24 cellular contexts compared by ENCODE assay signal in the genomic region with DNA sequence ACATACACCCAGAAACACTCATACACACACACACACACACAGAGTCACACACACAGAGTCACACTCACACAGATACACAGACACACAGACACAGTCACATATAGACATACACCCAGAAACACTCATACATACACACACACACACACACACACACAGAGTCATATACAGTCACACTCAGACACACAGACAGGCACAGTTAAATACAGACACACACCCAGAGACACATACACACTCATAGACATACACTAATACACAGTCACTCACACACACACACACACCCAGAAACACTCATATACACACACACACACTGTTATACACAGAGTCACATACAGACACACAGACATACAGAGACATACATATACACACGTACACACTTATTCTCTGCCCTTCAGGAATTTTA.
DNase-seq lines count a peak whose midpoint lies in the region; ATAC-seq, FAIRE-seq and TF ChIP-seq lines count a peak whose summit lies in the region.
"Had no signal": no experiment of that assay in that cellular context is flagged by ENCODE, and none has a peak within 500 bp of the region (broad histone marks: within the 10 kb centered on the region; RNA-seq: fewer than 3 reads in every experiment).

No MANE protein-coding gene starts in this region.

- H2BK120ac ChIP-seq in neuronal stem cell (ENCODE audit: low read depth, low read length): no peak overlapping the region

- H3K27me3 Mint-ChIP-seq in stimulated activated naive CD8-positive, alpha-beta T cell treated with anti-CD3 and anti-CD28 coated beads, Interleukin-15, amount 100 ng/mL, for 72 hours: peaks cover 12% of the 10 kb centered on the region
- H3K27me3 Mint-ChIP-seq: B cell had no signal

- H3K79me1 ChIP-seq in neuronal stem cell (ENCODE audit: low read depth, low read length): no peaks in the 10 kb centered on the region

- H3K27ac ChIP-seq in HepG2 (ENCODE audit: extremely low read length, insufficient read depth, low read length) (no peak overlapping the region), right lobe of liver (no peak overlapping the region), GM12878 (ENCODE audit: control insufficient read depth, insufficient read depth) (no peak overlapping the region), neuronal stem cell (replicated peaks; ENCODE audit: low read length) (no peak overlapping the region), esophagus muscularis mucosa (replicated peaks in 1 of 4) (no peak overlapping the region)
- H3K27ac ChIP-seq: 22Rv1, BLaER1, GM23248 had no signal

- RAD21 ChIA-PET in GM12878 (lab: Charles Lee; ENCODE audit: unreplicated experiment): no interaction called here

- H3K79me2 ChIP-seq in HepG2 (ENCODE audit: insufficient read depth, low read length) (no peaks in the 10 kb centered on the region), GM12878 (ENCODE audit: control insufficient read depth, insufficient read depth, low read length) (no peaks in the 10 kb centered on the region)

- H2AK5ac ChIP-seq in neuronal stem cell (ENCODE audit: low read depth, low read length): no peak overlapping the region

- no peak overlapping the region for H2BK15ac ChIP-seq in neuronal stem cell (ENCODE audit: low read length)

- H2AFZ ChIP-seq in HepG2 (ENCODE audit: low read length) (no peak overlapping the region), GM12878 (ENCODE audit: control insufficient read depth, low read depth, low read length) (no peak overlapping the region), neuronal stem cell (ENCODE audit: low read length) (no peak overlapping the region)
- H2AFZ ChIP-seq: GM23248 had no signal

- TF ChIP-seq POLR2A in HepG2 (IDR thresholded peaks at IDR 0.05; ENCODE audit: insufficient read depth in 1 of 2, low read depth in 2 of 2, low read length in 2 of 2) (no peak), right lobe of liver (IDR thresholded peaks at IDR 0.05) (no peak), GM12878 (IDR thresholded peaks at IDR 0.05; ENCODE audit: low read depth, low read length) (no peak), esophagus muscularis mucosa (IDR thresholded peaks at IDR 0.05; ENCODE audit: low read depth) (no peak)

- POLR2A ChIA-PET in HepG2 (lab: Yijun Ruan, JAX): no interaction called here
- POLR2A ChIA-PET in GM12878 (lab: Charles Lee): no interaction called here

- H3K4me1 ChIP-seq in HepG2 (ENCODE audit: insufficient read depth, low read length) (no peaks in the 10 kb centered on the region), right lobe of liver (no peaks in the 10 kb centered on the region), GM12878 (ENCODE audit: control insufficient read depth, insufficient read depth, low read length) (peaks cover 37% of the 10 kb centered on the region), neuronal stem cell (ENCODE audit: control insufficient read depth in 2 of 2, insufficient read depth in 1 of 2, low read depth in 1 of 2, low read length in 2 of 2) (peaks cover 9 to 24% of the 10 kb centered on the region in 2 donors), esophagus muscularis mucosa (peaks cover 7 to 10% (median 8%) of the 10 kb centered on the region in 4 donors)

- no peak overlapping the region for H4K8ac ChIP-seq in neuronal stem cell (ENCODE audit: low read depth, low read length)

- DNase-seq in HepG2 (ENCODE audit: low spot score) (no peak), right lobe of liver (no peak), GM12878 (ENCODE audit: low read depth, low spot score) (no peak), neuronal stem cell (ENCODE audit: low spot score) (no peak), esophagus muscularis mucosa (ENCODE audit: extremely low spot score) (no peak), NCI-H187 (lab: John Stamatoyannopoulos, UW) (no peak)
- no peak for DNase-seq in stimulated activated naive CD8-positive, alpha-beta T cell treated with anti-CD3 and anti-CD28 coated beads, Interleukin-15, amount 100 ng/mL, for 72 hours
- DNase-seq: CD4-positive, alpha-beta T cell; CD8-positive, alpha-beta memory T cell; DMS 273 treated with DMSO at 0.1 percent for 48 hours; DMS79; EL; GDM1; GM23248; H9 had no signal

- H3K23ac ChIP-seq in neuronal stem cell (ENCODE audit: low read depth, low read length, poor library complexity): no peak overlapping the region

- FAIRE-seq in HepG2 (lab: Jason Lieb, UNC) (peak; percentile 69), GM12878 (lab: Jason Lieb, UNC) (no peak)
- FAIRE-seq: A204.1, D721Med, GM19239 had no signal

- in situ Hi-C loops in HepG2 (cut with HindIII; ENCODE audit: extremely low pct_ligation_motif_present, low pct_unique_long_range_greater_than_20kb) (no loop called here), GM12878 (cut with MboI) (no loop called here)

- no peak overlapping the region for H2BK5ac ChIP-seq in neuronal stem cell (ENCODE audit: low read length)

- no peak overlapping the region for H4K91ac ChIP-seq in neuronal stem cell (ENCODE audit: low read depth, low read length, poor library complexity)

- no peak overlapping the region for H2BK12ac ChIP-seq in neuronal stem cell (ENCODE audit: low read length)

- 4% methylated on average over 1 of the region's 1 CpG for WGBS in HepG2 (ENCODE audit: low lambda C conversion rate)
- WGBS in right lobe of liver (ENCODE audit: insufficient coverage, low coverage, low lambda C conversion rate, missing lambda C conversion rate): 91% methylated on average over 1 of the region's 1 CpG
- WGBS in GM12878 (ENCODE audit: insufficient coverage, insufficient replicate concordance, low lambda C conversion rate, missing lambda C conversion rate): 69% methylated on average over 1 of the region's 1 CpG
- WGBS in neuronal stem cell (ENCODE audit: extremely low coverage in 2 of 2, insufficient read length in 2 of 2, insufficient replicate concordance in 1 of 2), 2 donors: no CpG with 5 or more reads among the region's 1 CpG
- 91% methylated on average over 1 of the region's 1 CpG for WGBS in esophagus muscularis mucosa

- H3K4ac ChIP-seq in neuronal stem cell (ENCODE audit: low read length): no peak overlapping the region

- no peak for ATAC-seq in HepG2
- no peak for ATAC-seq in right lobe of liver
- ATAC-seq in GM12878: no peak
- no peak for ATAC-seq in HG02588 (IDR thresholded peaks at IDR 0.05; ENCODE audit: unreplicated experiment)
- no peak for ATAC-seq in stimulated activated naive CD8-positive, alpha-beta T cell treated with anti-CD3 and anti-CD28 coated beads, Interleukin-15, amount 100 ng/mL, for 72 hours
- ATAC-seq: HCT116 had no signal

- H3K14ac ChIP-seq in neuronal stem cell (ENCODE audit: low read length): no peak overlapping the region

- H3K4me1 Mint-ChIP-seq in stimulated activated naive CD8-positive, alpha-beta T cell treated with anti-CD3 and anti-CD28 coated beads, Interleukin-15, amount 100 ng/mL, for 72 hours: peaks cover 13% of the 10 kb centered on the region

- H3K4me2 ChIP-seq in HepG2 (ENCODE audit: low read depth, low read length) (no peak overlapping the region), GM12878 (ENCODE audit: control insufficient read depth, insufficient read depth) (no peak overlapping the region), neuronal stem cell (ENCODE audit: insufficient read depth, low read length, poor library complexity, severe bottlenecking) (no peak overlapping the region)
- H3K4me2 ChIP-seq: BLaER1 had no signal

- peaks cover 0 to 20% of the 10 kb centered on the region in 2 experiments; a peak in 2 of 5 replicates for H3K27me3 ChIP-seq in HepG2 (ENCODE audit: control insufficient read depth in 1 of 2, insufficient read depth in 2 of 2, low read length in 2 of 2)
- H3K27me3 ChIP-seq in right lobe of liver: no peaks in the 10 kb centered on the region
- H3K27me3 ChIP-seq in GM12878 (replicated peaks in 1 of 2; ENCODE audit: control insufficient read depth in 2 of 2, insufficient read depth in 2 of 2, low read length in 1 of 2): no peaks in the 10 kb centered on the region
- H3K27me3 ChIP-seq in neuronal stem cell (ENCODE audit: control insufficient read depth in 3 of 3, insufficient read depth in 3 of 3, low read depth in 1 of 3, low read length in 3 of 3): no peaks in the 10 kb centered on the region
- H3K27me3 ChIP-seq in esophagus muscularis mucosa: peaks cover 0 to 14% (median 0%) of the 10 kb centered on the region in 4 donors
- H3K27me3 ChIP-seq: BLaER1 had no signal

- TF ChIP-seq RAD21 in HepG2 (CRISPR knock-in tag; IDR thresholded peaks at IDR 0.05): no peak
- TF ChIP-seq RAD21 in GM12878 (IDR thresholded peaks at IDR 0.05; ENCODE audit: insufficient read depth, low read depth, low read length): no peak

- CTCF ChIA-PET in HepG2 (lab: Yijun Ruan, JAX; ENCODE audit: low intra/inter-chr PET ratio, low total read pairs) (no interaction called here), GM12878 (lab: Yijun Ruan, JAX) (no interaction called here)

- no peak overlapping the region for H3K9ac ChIP-seq in HepG2 (ENCODE audit: insufficient read depth, low read depth, low read length)
- no peak overlapping the region for H3K9ac ChIP-seq in GM12878 (ENCODE audit: control insufficient read depth, insufficient read depth, low read length)
- H3K9ac ChIP-seq in neuronal stem cell (ENCODE audit: low read depth, low read length, poor library complexity): peak overlapping the region; percentile 6
- H3K9ac ChIP-seq: BLaER1, GM23248 had no signal

- H3K18ac ChIP-seq in neuronal stem cell (ENCODE audit: low read length): no peak overlapping the region

- H3K27ac Mint-ChIP-seq in stimulated activated naive CD8-positive, alpha-beta T cell treated with anti-CD3 and anti-CD28 coated beads, Interleukin-15, amount 100 ng/mL, for 72 hours: no peak overlapping the region
- H3K27ac Mint-ChIP-seq: B cell; CD4-positive, alpha-beta T cell; CD8-positive, alpha-beta memory T cell; H9 had no signal

- no peak overlapping the region for H3K4me3 ChIP-seq in HepG2 (replicated peaks in 1 of 3; ENCODE audit: insufficient read depth in 1 of 3, low read depth in 2 of 3, low read length in 3 of 3)
- H3K4me3 ChIP-seq in right lobe of liver: no peak overlapping the region
- no peak overlapping the region for H3K4me3 ChIP-seq in GM12878
- no peak overlapping the region for H3K4me3 ChIP-seq in neuronal stem cell (ENCODE audit: low read length in 2 of 2)
- H3K4me3 ChIP-seq in esophagus muscularis mucosa: no peak overlapping the region
- H3K4me3 ChIP-seq: BLaER1, GM23248 had no signal

- TF ChIP-seq EP300 in HepG2 (IDR thresholded peaks at IDR 0.05; ENCODE audit: low read depth in 2 of 2, low read length in 2 of 2): no peak
- TF ChIP-seq EP300 in HepG2 (CRISPR knock-in tag; IDR thresholded peaks at IDR 0.05; ENCODE audit: borderline replicate concordance): no peak
- TF ChIP-seq EP300 in GM12878 (IDR thresholded peaks at IDR 0.05; ENCODE audit: borderline replicate concordance in 1 of 2, control insufficient read depth in 1 of 2, low read depth in 2 of 2, low read length in 2 of 2): no peak
- TF ChIP-seq EP300 in esophagus muscularis mucosa (IDR thresholded peaks at IDR 0.05): no peak

- no peak overlapping the region for H3K4me3 Mint-ChIP-seq in stimulated activated naive CD8-positive, alpha-beta T cell treated with anti-CD3 and anti-CD28 coated beads, Interleukin-15, amount 100 ng/mL, for 72 hours
- H3K4me3 Mint-ChIP-seq: B cell; CD14-positive monocyte; CD4-positive, alpha-beta T cell; CD8-positive, alpha-beta memory T cell; H9 had no signal

- no peak for TF ChIP-seq CTCF in HepG2 (CRISPR knock-in tag; IDR thresholded peaks at IDR 0.05)
- TF ChIP-seq CTCF in right lobe of liver (IDR thresholded peaks at IDR 0.05): no peak
- no peak for TF ChIP-seq CTCF in GM12878 (IDR thresholded peaks at IDR 0.05 in 2 of 3, conservative IDR thresholded peaks at IDR 0.05 in 1 of 3; ENCODE audit: control insufficient read depth in 2 of 3, extremely low read depth in 1 of 3, insufficient read depth in 1 of 3, low read depth in 3 of 3, low read length in 3 of 3)
- no peak for TF ChIP-seq CTCF in esophagus muscularis mucosa (IDR thresholded peaks at IDR 0.05)

- no peaks in the 10 kb centered on the region for H4K20me1 ChIP-seq in HepG2 (ENCODE audit: insufficient read depth, low read length)
- H4K20me1 ChIP-seq in GM12878 (ENCODE audit: control insufficient read depth, insufficient read depth): no peaks in the 10 kb centered on the region
- H4K20me1 ChIP-seq: BLaER1 had no signal

- SMC1A ChIA-PET in GM12878 (lab: Charles Lee; ENCODE audit: uncharacterized antibody, unreplicated experiment): interaction anchor here (0.6 kb wide), 1 partner anchor 240 kb away, joined by 3 read pairs; no protein-coding TSS in a partner anchor

- intact Hi-C loops in HepG2 (cut with micrococcal nuclease; ENCODE audit: unreplicated experiment) (no loop called here), right lobe of liver (cut with DNase I) (no loop called here), GM12878 (cut with micrococcal nuclease; ENCODE audit: unreplicated experiment) (loop anchor here (5.0 kb wide), 1 partner anchor 42 kb away; no protein-coding TSS in a partner anchor), esophagus muscularis mucosa (cut with DNase I) (no loop called here)

- no TSS peak for BruUV-seq in HepG2 (replicated peaks; lab: Mats Ljungman, UMichigan)
- BruUV-seq in GM12878 (replicated peaks; lab: Mats Ljungman, UMichigan): no TSS peak

- H3K36me3 ChIP-seq in HepG2 (replicated peaks in 1 of 2; ENCODE audit: control insufficient read depth in 1 of 2, insufficient read depth in 2 of 2, low read length in 2 of 2): no peaks in the 10 kb centered on the region
- no peaks in the 10 kb centered on the region for H3K36me3 ChIP-seq in right lobe of liver
- H3K36me3 ChIP-seq in GM12878 (ENCODE audit: control insufficient read depth in 2 of 2, insufficient read depth in 2 of 2, low read length in 1 of 2): no peaks in the 10 kb centered on the region
- H3K36me3 ChIP-seq in neuronal stem cell (replicated peaks in 1 of 2; ENCODE audit: control insufficient read depth in 2 of 2, insufficient read depth in 2 of 2, low read length in 2 of 2): no peaks in the 10 kb centered on the region
- no peaks in the 10 kb centered on the region for H3K36me3 ChIP-seq in esophagus muscularis mucosa
- H3K36me3 ChIP-seq: BLaER1 had no signal

- no peaks in the 10 kb centered on the region for H3K9me3 Mint-ChIP-seq in stimulated activated naive CD8-positive, alpha-beta T cell treated with anti-CD3 and anti-CD28 coated beads, Interleukin-15, amount 100 ng/mL, for 72 hours
- H3K9me3 Mint-ChIP-seq: CD14-positive monocyte; CD4-positive, alpha-beta T cell; CD8-positive, alpha-beta memory T cell; H9 had no signal

- no peaks in the 10 kb centered on the region for H3K9me3 ChIP-seq in HepG2 (ENCODE audit: low read length)
- no peaks in the 10 kb centered on the region for H3K9me3 ChIP-seq in right lobe of liver
- no peaks in the 10 kb centered on the region for H3K9me3 ChIP-seq in GM12878 (replicated peaks; ENCODE audit: control insufficient read depth, insufficient read depth, low read length)
- H3K9me3 ChIP-seq in neuronal stem cell (replicated peaks in 1 of 2; ENCODE audit: control insufficient read depth in 2 of 2, insufficient read depth in 1 of 2, low read depth in 1 of 2, low read length in 2 of 2): no peaks in the 10 kb centered on the region
- no peaks in the 10 kb centered on the region for H3K9me3 ChIP-seq in esophagus muscularis mucosa
